Comparison of ENCODE assay signal across 8 cellular contexts in the genomic region with DNA sequence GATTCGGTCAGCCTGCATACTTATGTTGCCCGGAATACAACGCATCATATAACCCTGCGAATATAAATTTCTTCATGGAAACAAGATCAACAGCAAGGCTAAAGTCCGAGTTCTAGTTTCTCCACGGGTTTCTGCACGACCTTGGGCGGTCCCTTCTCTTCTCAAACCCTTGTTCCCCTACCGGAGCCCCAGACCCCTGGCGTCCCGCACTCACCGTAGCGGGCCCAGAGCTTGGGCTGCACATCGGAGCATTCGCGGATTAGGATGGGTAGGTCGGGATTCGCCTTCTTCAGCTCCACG. TPM values are rescaled to one million over a fixed set of nuclear protein-coding genes. Genes with fewer than 3 reads are reported as not detected.
DNase-seq lines count a peak whose midpoint lies in the region; ATAC-seq and TF ChIP-seq lines count a peak whose summit lies in the region.

No MANE protein-coding gene starts in this region.

- peak; percentile 63 for DNase-seq in DMS 273 (lab: John Stamatoyannopoulos, UW; ENCODE audit: unreplicated experiment)
- no peak for DNase-seq in DMS 273 treated with DMSO at 0.1 percent for 48 hours (lab: John Stamatoyannopoulos, UW)
- no peak for DNase-seq in right cardiac atrium
- no peak for DNase-seq in DMS114 treated with DMSO at 0.1 percent for 48 hours (lab: John Stamatoyannopoulos, UW; ENCODE audit: unreplicated experiment)
- no peak for DNase-seq in NCI-H526 treated with DMSO at 0.1 percent for 48 hours (lab: John Stamatoyannopoulos, UW)
- DNase-seq in NCI-H774 (lab: John Stamatoyannopoulos, UW): no peak

- H3K9me3 ChIP-seq in right cardiac atrium (ENCODE audit: control insufficient read depth, low read length): no peaks in the 10 kb centered on the region

- H3K27ac ChIP-seq in right cardiac atrium (ENCODE audit: low read length): peak overlapping the region; percentile 82

- no peaks in the 10 kb centered on the region for H3K27me3 ChIP-seq in right cardiac atrium (ENCODE audit: control insufficient read depth, insufficient read depth)

- H3K36me3 Mint-ChIP-seq in stimulated activated memory B cell treated with anti-CD40 and anti-IgM and Interleukin-4, amounts not matched to agents 10 μg/mL and 1 μg/mL and 100 μg/mL, for 72 hours: peaks cover 60% of the 10 kb centered on the region

- intact Hi-C loops in right cardiac atrium (cut with DNase I): loop anchor here in 1 of 4 donors (10.0 kb wide), 1 partner anchor 242 kb away; the partner anchor contains the start of gene ANKHD1

- no peak for TF ChIP-seq CTCF in WI38 (IDR thresholded peaks at IDR 0.05; ENCODE audit: low read depth, low read length)

- H3K4me3 ChIP-seq in WI38 (ENCODE audit: low read depth, low read length): peak overlapping the region; percentile 88
- peak overlapping the region; percentile 68 for H3K4me3 ChIP-seq in right cardiac atrium (ENCODE audit: low read length)

- no peaks in the 10 kb centered on the region for H3K27me3 Mint-ChIP-seq in stimulated activated memory B cell treated with anti-CD40 and anti-IgM and Interleukin-4, amounts not matched to agents 10 μg/mL and 1 μg/mL and 100 μg/mL, for 72 hours

- ATAC-seq in right cardiac atrium: peak in 1 of 2 donors; percentile 8
- ATAC-seq in stimulated activated memory B cell treated with anti-CD40 and anti-IgM and Interleukin-4, amounts not matched to agents 10 μg/mL and 1 μg/mL and 100 μg/mL, for 72 hours: no peak

- H3K4me3 Mint-ChIP-seq in stimulated activated memory B cell treated with anti-CD40 and anti-IgM and Interleukin-4, amounts not matched to agents 10 μg/mL and 1 μg/mL and 100 μg/mL, for 72 hours: peak overlapping the region; percentile 98

- WGBS in right cardiac atrium: under 1% methylated on average over 19 of the region's 19 CpGs

- H3K4me1 ChIP-seq in right cardiac atrium (ENCODE audit: control insufficient read depth, insufficient read depth, low read length): no peaks in the 10 kb centered on the region

- H3K4me1 Mint-ChIP-seq in stimulated activated memory B cell treated with anti-CD40 and anti-IgM and Interleukin-4, amounts not matched to agents 10 μg/mL and 1 μg/mL and 100 μg/mL, for 72 hours: peaks cover 61% of the 10 kb centered on the region

- H3K27ac Mint-ChIP-seq in stimulated activated memory B cell treated with anti-CD40 and anti-IgM and Interleukin-4, amounts not matched to agents 10 μg/mL and 1 μg/mL and 100 μg/mL, for 72 hours: peak overlapping the region; percentile 93

- no peaks in the 10 kb centered on the region for H3K9me3 Mint-ChIP-seq in stimulated activated memory B cell treated with anti-CD40 and anti-IgM and Interleukin-4, amounts not matched to agents 10 μg/mL and 1 μg/mL and 100 μg/mL, for 72 hours

RNA-seq across cellular contexts. Expression of gene NDUFA2, which starts 0.4 kb away (rescaled TPM):
- 100 to 1,000 TPM in 3 of 4 donors, 10 to 100 TPM in 1; 96.8 to 130 (median 106) TPM for total RNA-seq in right cardiac atrium
- 334 TPM for polyA plus RNA-seq in right cardiac atrium

RNA-seq across cellular contexts. Expression of gene IK, which starts 0.6 kb away (rescaled TPM):
- 10 to 100 TPM; 68.2 to 77.6 (median 69.9) TPM for total RNA-seq in right cardiac atrium
- 62.4 TPM for polyA plus RNA-seq in right cardiac atrium

RNA-seq across cellular contexts. Expression of gene TMCO6, which starts 7.7 kb away (rescaled TPM):
- total RNA-seq in right cardiac atrium: 1 to 10 TPM; 4.3 to 5.0 (median 4.8) TPM
- 4.6 TPM for polyA plus RNA-seq in right cardiac atrium

RNA-seq across cellular contexts. Expression of gene CD14, which starts 14.0 kb away (rescaled TPM):
- total RNA-seq in right cardiac atrium: 10 to 100 TPM; 52.8 to 99.0 (median 68.0) TPM
- 25.1 TPM for polyA plus RNA-seq in right cardiac atrium

RNA-seq across cellular contexts. Expression of gene WDR55, which starts 17.7 kb away (rescaled TPM):
- 10 to 100 TPM; 10.0 to 13.8 (median 12.5) TPM for total RNA-seq in right cardiac atrium
- 11.2 TPM for polyA plus RNA-seq in right cardiac atrium
